Comparison of ENCODE assay signal across 12 cellular contexts in genomic region chr1:18635833-18636671, GRCh38. TPM values are rescaled to one million over a fixed set of nuclear protein-coding genes. Genes with fewer than 3 reads are reported as not detected.
A peak's percentile ranks its signal among the peaks of the same experiment; 100 is the strongest.
DNase-seq lines count a peak whose midpoint lies in the region; ATAC-seq and TF ChIP-seq lines count a peak whose summit lies in the region.
"Had no signal": no experiment of that assay in that cellular context is flagged by ENCODE, and none has a peak within 500 bp of the region (broad histone marks: within the 10 kb centered on the region; RNA-seq: fewer than 3 reads in every experiment).

No MANE protein-coding gene starts in this region.

- peaks cover 6% of the 10 kb centered on the region for H3K4me1 Mint-ChIP-seq in activated naive CD4-positive, alpha-beta T cell treated with anti-CD3 and anti-CD28 coated beads, Interleukin-2, amount 10 ng/mL, durations not matched to agents 7 days and 5 days
- peaks cover 44 to 87% (median 47%) of the 10 kb centered on the region in 3 donors for H3K4me1 Mint-ChIP-seq in T-cell
- no peaks in the 10 kb centered on the region for H3K4me1 Mint-ChIP-seq in MCF 10A (ENCODE audit: insufficient read depth, unreplicated experiment)
- H3K4me1 Mint-ChIP-seq: mesothelial cell of epicardium had no signal

- no peaks in the 10 kb centered on the region for H3K9me3 ChIP-seq in iPS-15b (ENCODE audit: control insufficient read depth, insufficient read depth, low read length)
- H3K9me3 ChIP-seq in spleen: no peaks in the 10 kb centered on the region
- H3K9me3 ChIP-seq: Peyer's patch had no signal

- intact Hi-C loops in spleen (cut with DNase I; ENCODE audit: low total_unique reads): no loop called here
- intact Hi-C loops in MCF 10A (cut with micrococcal nuclease): no loop called here

- CTCF ChIA-PET in activated naive CD4-positive, alpha-beta T cell treated with anti-CD3 and anti-CD28 coated beads, Interleukin-2, amount 10 ng/mL, durations not matched to agents 7 days and 5 days (lab: Charles Lee): no interaction called here
- CTCF ChIA-PET in T-cell (lab: Charles Lee) (interaction anchor here in 1 of 2 donors (0.6 kb wide), 1 partner anchor 744 kb away, joined by 3 read pairs; no protein-coding TSS in a partner anchor), MCF 10A (lab: Yijun Ruan, JAX) (no interaction called here)

- H3K27ac Mint-ChIP-seq in activated naive CD4-positive, alpha-beta T cell treated with anti-CD3 and anti-CD28 coated beads, Interleukin-2, amount 10 ng/mL, durations not matched to agents 7 days and 5 days: peak overlapping the region; percentile 6
- H3K27ac Mint-ChIP-seq in T-cell (peak overlapping the region in 1 of 2 donors; percentile 23), MCF 10A (ENCODE audit: low read depth, unreplicated experiment) (no peak overlapping the region)
- H3K27ac Mint-ChIP-seq: mesothelial cell of epicardium had no signal

- no peaks in the 10 kb centered on the region for H3K9me3 Mint-ChIP-seq in activated naive CD4-positive, alpha-beta T cell treated with anti-CD3 and anti-CD28 coated beads, Interleukin-2, amount 10 ng/mL, durations not matched to agents 7 days and 5 days
- no peaks in the 10 kb centered on the region for H3K9me3 Mint-ChIP-seq in T-cell
- no peaks in the 10 kb centered on the region for H3K9me3 Mint-ChIP-seq in MCF 10A (ENCODE audit: unreplicated experiment)
- H3K9me3 Mint-ChIP-seq: mesothelial cell of epicardium had no signal

- 3 to 5% (median 4%) methylated on average over 37 to 49 of the region's 49 CpGs for WGBS in spleen, 5 donors

- H3K27me3 ChIP-seq in iPS-15b (ENCODE audit: control insufficient read depth, insufficient read depth, low read length): peaks cover 96% of the 10 kb centered on the region
- peaks cover 4 to 100% (median 99%) of the 10 kb centered on the region in 7 donors for H3K27me3 ChIP-seq in spleen (replicated peaks in 1 of 7)

- H3K4me1 ChIP-seq in iPS-15b (ENCODE audit: control insufficient read depth, insufficient read depth, low read length) (peaks cover 13% of the 10 kb centered on the region), spleen (peaks cover 0 to 31% (median 11%) of the 10 kb centered on the region in 6 donors)

- H3K27me3 Mint-ChIP-seq in activated naive CD4-positive, alpha-beta T cell treated with anti-CD3 and anti-CD28 coated beads, Interleukin-2, amount 10 ng/mL, durations not matched to agents 7 days and 5 days: peaks cover 100% of the 10 kb centered on the region
- H3K27me3 Mint-ChIP-seq in T-cell (peaks cover 86 to 94% of the 10 kb centered on the region in 2 donors), MCF 10A (ENCODE audit: insufficient read depth, unreplicated experiment) (peaks cover 100% of the 10 kb centered on the region)

- POLR2A ChIA-PET in T-cell (lab: Charles Lee): no interaction called here
- POLR2A ChIA-PET in MCF 10A (lab: Yijun Ruan, JAX): no interaction called here

- no peak for DNase-seq in activated naive CD4-positive, alpha-beta T cell treated with anti-CD3 and anti-CD28 coated beads, Interleukin-2, amount 10 ng/mL, durations not matched to agents 7 days and 5 days
- DNase-seq in activated naive CD4-positive, alpha-beta T cell treated with Interleukin-2 at 50 U/mL for 16 hours: no peak
- DNase-seq in T-cell (peak in 1 of 34 experiments; percentile 20), spleen (peak; percentile 32), NCI-H146 treated with DMSO at 0.1 percent for 48 hours (lab: John Stamatoyannopoulos, UW; ENCODE audit: unreplicated experiment) (no peak), MCF 10A (ENCODE audit: unreplicated experiment) (no peak)
- DNase-seq: C1 segment of cervical spinal cord, Peyer's patch had no signal

- H3K27ac ChIP-seq in spleen: no peak overlapping the region
- H3K27ac ChIP-seq: Peyer's patch had no signal

- ATAC-seq in T-cell (replicated peaks in 1 of 4) (peak in 3 of 4 experiments; percentile 11 to 37 (median 26)), HG02970 (IDR thresholded peaks at IDR 0.05; ENCODE audit: low FRiP score, unreplicated experiment) (no peak)

- no peak overlapping the region for H3K4me3 Mint-ChIP-seq in activated naive CD4-positive, alpha-beta T cell treated with anti-CD3 and anti-CD28 coated beads, Interleukin-2, amount 10 ng/mL, durations not matched to agents 7 days and 5 days
- H3K4me3 Mint-ChIP-seq in T-cell (peak overlapping the region in 1 of 3 donors; percentile 42), MCF 10A (ENCODE audit: unreplicated experiment) (no peak overlapping the region)
- H3K4me3 Mint-ChIP-seq: mesothelial cell of epicardium had no signal

- no TSS peak for BruUV-seq in MCF 10A (replicated peaks; lab: Mats Ljungman, UMichigan)

- no peak for TF ChIP-seq CTCF in spleen (IDR thresholded peaks at IDR 0.05 in 8 of 11, conservative IDR thresholded peaks at IDR 0.05 in 3 of 11)
- TF ChIP-seq CTCF in MCF 10A (IDR thresholded peaks at IDR 0.05; ENCODE audit: unreplicated experiment): no peak

- peak overlapping the region; percentile 41 for H3K4me3 ChIP-seq in iPS-15b (ENCODE audit: low read depth, low read length)
- H3K4me3 ChIP-seq in spleen: no peak overlapping the region
- H3K4me3 ChIP-seq: Peyer's patch had no signal

- no peak for TF ChIP-seq POLR2A in spleen (IDR thresholded peaks at IDR 0.05)

- H3K36me3 ChIP-seq in iPS-15b (ENCODE audit: control insufficient read depth, insufficient read depth, low read length): no peaks in the 10 kb centered on the region
- H3K36me3 ChIP-seq in spleen: no peaks in the 10 kb centered on the region
- H3K36me3 ChIP-seq: Peyer's patch had no signal

- H3K36me3 Mint-ChIP-seq in activated naive CD4-positive, alpha-beta T cell treated with anti-CD3 and anti-CD28 coated beads, Interleukin-2, amount 10 ng/mL, durations not matched to agents 7 days and 5 days: peaks cover 8% of the 10 kb centered on the region
- H3K36me3 Mint-ChIP-seq in T-cell (no peaks in the 10 kb centered on the region), MCF 10A (ENCODE audit: insufficient read depth, unreplicated experiment) (no peaks in the 10 kb centered on the region)
- H3K36me3 Mint-ChIP-seq: mesothelial cell of epicardium had no signal

- no peak overlapping the region for H3K9ac ChIP-seq in iPS-15b (ENCODE audit: low read depth, low read length)

RNA-seq across cellular contexts. Expression of gene PAX7, which starts 5.4 kb away (rescaled TPM):
- total RNA-seq in T-cell (not detected), spleen (not detected), MCF 10A (2022) (not detected in 2 replicates)
- not detected for polyA plus RNA-seq in spleen
- total RNA-seq: epithelial cell of proximal tubule, mesothelial cell of epicardium, Peyer's patch had no signal
